8 cellular contexts compared by ENCODE assay signal in the genomic region with DNA sequence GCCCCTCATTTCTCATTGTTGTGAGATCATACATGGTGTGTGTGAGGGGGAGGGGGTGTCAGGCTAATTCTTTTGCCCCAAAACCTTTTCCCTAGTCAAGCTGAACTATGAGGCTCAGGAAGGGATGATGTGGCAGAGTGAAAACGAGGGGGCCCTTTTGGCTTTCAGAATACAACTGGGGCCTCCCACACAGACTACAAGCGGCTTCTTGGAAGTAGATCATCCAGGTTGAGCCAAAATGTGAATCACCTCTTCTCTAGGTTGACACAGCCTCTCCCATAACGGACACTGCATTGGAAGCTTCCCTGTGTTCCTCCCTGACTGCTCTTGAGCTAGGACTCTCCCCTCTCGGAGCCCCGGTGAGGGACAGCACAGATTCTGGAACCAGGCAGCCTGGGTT. TPM values are rescaled to one million over a fixed set of nuclear protein-coding genes. Genes with fewer than 3 reads are reported as not detected.
A peak's percentile ranks its signal among the peaks of the same experiment; 100 is the strongest.
DNase-seq lines count a peak whose midpoint lies in the region; ATAC-seq and TF ChIP-seq lines count a peak whose summit lies in the region.
"Had no signal": no experiment of that assay in that cellular context is flagged by ENCODE, and none has a peak within 500 bp of the region (broad histone marks: within the 10 kb centered on the region; RNA-seq: fewer than 3 reads in every experiment).

No MANE protein-coding gene starts in this region.

- H3K27me3 Mint-ChIP-seq in chondrocyte (ENCODE audit: low read depth) = no peaks in the 10 kb centered on the region

- no peak overlapping the region for H3K27ac Mint-ChIP-seq in chondrocyte (ENCODE audit: unreplicated experiment)

- H3K9me3 ChIP-seq in MG63 (no peaks in the 10 kb centered on the region), hepatocyte (ENCODE audit: low read depth) (no peaks in the 10 kb centered on the region)

- H3K9me3 Mint-ChIP-seq in chondrocyte (ENCODE audit: low read depth) = no peaks in the 10 kb centered on the region

- no peak for TF ChIP-seq CTCF in hepatocyte (IDR thresholded peaks at IDR 0.05; ENCODE audit: poor library complexity)
- no peak for TF ChIP-seq CTCF in chondrocyte (IDR thresholded peaks at IDR 0.05)

- H2AFZ ChIP-seq in hepatocyte = no peak overlapping the region

- peaks cover 29% of the 10 kb centered on the region for H3K4me1 ChIP-seq in hepatocyte (ENCODE audit: insufficient read depth)

- no peaks in the 10 kb centered on the region for H3K9me2 ChIP-seq in hepatocyte (replicated peaks; ENCODE audit: insufficient read depth)

- H3K79me2 ChIP-seq in hepatocyte = peaks cover 26% of the 10 kb centered on the region

- 92% methylated on average over 5 of the region's 5 CpGs for WGBS in hepatocyte (ENCODE audit: low lambda C conversion rate, missing lambda C conversion rate)

- H3K36me3 ChIP-seq in MG63 = peaks cover 12% of the 10 kb centered on the region
- H3K36me3 ChIP-seq in hepatocyte (replicated peaks; ENCODE audit: insufficient read depth, low read depth) = no peaks in the 10 kb centered on the region

- DNase-seq in MG63 (peak; percentile 75), hepatocyte (ENCODE audit: low spot score) (no peak), chondrocyte (ENCODE audit: low spot score) (no peak), NCI-H1092 (lab: John Stamatoyannopoulos, UW) (no peak)
- DNase-seq in activated T-cell treated with anti-CD3 and anti-CD28 coated beads, Interleukin-2, amount 50 U/mL, for 48 hours = peak; percentile 79 to 82
- peak; percentile 75 for DNase-seq in stimulated activated CD8-positive, alpha-beta memory T cell treated with anti-CD3 and anti-CD28 coated beads, Interleukin-4, amount 100 ng/mL, for 48 hours
- DNase-seq: NCI-H510A treated with DMSO at 0.1 percent for 48 hours had no signal

- no peak overlapping the region for H3K4me3 Mint-ChIP-seq in chondrocyte (ENCODE audit: unreplicated experiment)

- peak overlapping the region; percentile 97 for H3K27ac ChIP-seq in hepatocyte

- ATAC-seq in HG02678 (IDR thresholded peaks at IDR 0.05; ENCODE audit: unreplicated experiment) = no peak

- no peak overlapping the region for H3K4me3 ChIP-seq in MG63
- H3K4me3 ChIP-seq in hepatocyte = no peak overlapping the region

- no peak overlapping the region for H3K4me2 ChIP-seq in hepatocyte

- H3K27me3 ChIP-seq in MG63 (no peaks in the 10 kb centered on the region), hepatocyte (no peaks in the 10 kb centered on the region)

- peaks cover 27% of the 10 kb centered on the region for H3K4me1 Mint-ChIP-seq in chondrocyte (ENCODE audit: low read depth)

- no peaks in the 10 kb centered on the region for H3K36me3 Mint-ChIP-seq in chondrocyte (ENCODE audit: low read depth)

- peaks cover 21% of the 10 kb centered on the region for H4K20me1 ChIP-seq in hepatocyte (ENCODE audit: insufficient read depth, poor library complexity, severe bottlenecking)

RNA-seq across cellular contexts. Expression of a gene that starts 2.3 kb away (rescaled TPM):
- 50.5 and 63.5 TPM in 2 replicates for total RNA-seq in MG63 (2014; rRNA removed; shearing (Covaris generic); ENCODE audit: low replicate concordance)
- 56.6 and 68.6 TPM in 2 replicates for total RNA-seq in hepatocyte
- polyA plus RNA-seq in hepatocyte = 66.6 and 78.3 TPM in 2 replicates
- 101 to 110 TPM (median 108 TPM) in 3 replicates for total RNA-seq in chondrocyte

RNA-seq across cellular contexts. Expression of a gene that starts 44.1 kb away (rescaled TPM):
- 12.5 and 14.4 TPM in 2 replicates for total RNA-seq in MG63 (2014; rRNA removed; shearing (Covaris generic); ENCODE audit: low replicate concordance)
- total RNA-seq in hepatocyte (46.0 and 51.9 TPM in 2 replicates), chondrocyte (38.7 to 41.8 TPM (median 39.0 TPM) in 3 replicates)
- 5.4 and 7.1 TPM in 2 replicates for polyA plus RNA-seq in hepatocyte

Comparison
In these comparisons a context has a peak if more than half of its experiments do, and no peak if none do; other contexts are left out.
1. DNase-seq: peak in MG63 (single experiment), activated T-cell treated with anti-CD3 and anti-CD28 coated beads, Interleukin-2, amount 50 U/mL, for 48 hours (2 of 2) and stimulated activated CD8-positive, alpha-beta memory T cell treated with anti-CD3 and anti-CD28 coated beads, Interleukin-4, amount 100 ng/mL, for 48 hours (single experiment); none in hepatocyte (single experiment), chondrocyte (single experiment) and NCI-H1092 (single experiment).